Comparison of ENCODE assay signal across 8 cellular contexts in the genomic region with DNA sequence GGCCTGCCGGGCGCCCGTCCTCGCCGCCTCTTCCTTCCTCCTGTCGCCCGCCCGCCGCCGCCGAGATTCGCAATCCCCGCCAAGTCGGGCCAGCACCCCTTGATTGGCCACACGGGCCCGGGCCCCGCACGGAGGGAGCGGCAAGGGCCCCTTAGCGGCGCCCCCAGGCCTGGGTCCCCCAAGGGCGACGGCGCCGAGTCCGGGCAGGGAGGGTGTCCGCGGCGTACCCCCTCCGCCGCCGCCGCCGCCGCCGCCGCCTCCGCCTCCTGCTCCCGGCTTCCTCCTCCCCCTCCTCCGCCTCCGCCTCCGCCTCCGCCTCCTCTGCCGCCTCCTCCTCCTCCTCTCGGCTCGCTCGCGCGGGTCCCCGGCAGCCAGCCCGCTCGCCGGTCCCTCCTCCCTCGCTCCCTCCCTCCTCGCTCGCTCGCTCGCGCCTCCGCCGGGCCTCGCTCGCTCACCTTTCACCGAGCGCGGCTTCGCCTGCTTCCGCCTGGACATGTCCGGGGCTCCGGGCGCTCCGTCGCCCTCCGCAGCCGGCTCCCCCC. TPM values are rescaled to one million over a fixed set of nuclear protein-coding genes. Genes with fewer than 3 reads are reported as not detected.
DNase-seq lines count a peak whose midpoint lies in the region; ATAC-seq and TF ChIP-seq lines count a peak whose summit lies in the region.

No MANE protein-coding gene starts in this region.

- CTCF ChIA-PET in activated CD4-positive, alpha-beta T cell treated with anti-CD3 and anti-CD28 coated beads for 36 hours (lab: Charles Lee): no interaction called here

- H3K9ac ChIP-seq in colonic mucosa (ENCODE audit: low read depth in 2 of 2, low read length in 2 of 2): peak overlapping the region in 1 of 2 donors; percentile 91

- H3K4me3 ChIP-seq in GM12875 (ENCODE audit: low read depth, low read length) (peak overlapping the region; percentile 44), colonic mucosa (peak overlapping the region; percentile 59)

- peak overlapping the region; percentile 87 for H3K27ac ChIP-seq in colonic mucosa
- peak overlapping the region; percentile 80 for H3K27ac ChIP-seq in layer of hippocampus (ENCODE audit: low read depth, low read length)

- DNase-seq in NCI-H2171 (lab: John Stamatoyannopoulos, UW): peak; percentile 82
- peak; percentile 65 for DNase-seq in activated CD4-positive, alpha-beta T cell treated with anti-CD3 and anti-CD28 coated beads for 36 hours
- peak; percentile 88 for DNase-seq in colonic mucosa
- DNase-seq in stimulated activated CD4-positive, alpha-beta T cell treated with anti-CD3 and anti-CD28 coated beads, Interleukin-2, amount 100 ng/mL, for 24 hours: peak; percentile 34 to 54

- peaks cover 40% of the 10 kb centered on the region for H3K27me3 Mint-ChIP-seq in activated CD4-positive, alpha-beta T cell treated with anti-CD3 and anti-CD28 coated beads for 36 hours

- no peaks in the 10 kb centered on the region for H3K36me3 ChIP-seq in colonic mucosa

- TF ChIP-seq CTCF in GM12875 (IDR thresholded peaks at IDR 0.05; ENCODE audit: borderline replicate concordance, insufficient read depth, low read depth, low read length) (no peak), colonic mucosa (IDR thresholded peaks at IDR 0.05) (no peak)

- H3K27ac Mint-ChIP-seq in activated CD4-positive, alpha-beta T cell treated with anti-CD3 and anti-CD28 coated beads for 36 hours: no peak overlapping the region

- H3K27me3 ChIP-seq in colonic mucosa (no peaks in the 10 kb centered on the region), layer of hippocampus (ENCODE audit: control insufficient read depth, insufficient read depth, low read length) (no peaks in the 10 kb centered on the region)

- peak overlapping the region; percentile 32 for H3K4me3 Mint-ChIP-seq in activated CD4-positive, alpha-beta T cell treated with anti-CD3 and anti-CD28 coated beads for 36 hours

- no peaks in the 10 kb centered on the region for H3K9me3 ChIP-seq in colonic mucosa

- POLR2A ChIA-PET in activated CD4-positive, alpha-beta T cell treated with anti-CD3 and anti-CD28 coated beads for 36 hours (lab: Charles Lee): no interaction called here

- intact Hi-C loops in activated CD4-positive, alpha-beta T cell treated with anti-CD3 and anti-CD28 coated beads for 36 hours (cut with DNase I, micrococcal nuclease): loop anchor here (5.0 kb wide), 4 partner anchors 67 to 573 kb away; partner anchors contain the start of gene CBLN1 (in 1 of the 2)
- intact Hi-C loops in colonic mucosa (cut with DNase I): no loop called here

- H3K9me3 Mint-ChIP-seq in activated CD4-positive, alpha-beta T cell treated with anti-CD3 and anti-CD28 coated beads for 36 hours (ENCODE audit: low read depth): no peaks in the 10 kb centered on the region

- no peaks in the 10 kb centered on the region for H3K36me3 Mint-ChIP-seq in activated CD4-positive, alpha-beta T cell treated with anti-CD3 and anti-CD28 coated beads for 36 hours (ENCODE audit: low read depth)

- H3K4me1 ChIP-seq in colonic mucosa: no peaks in the 10 kb centered on the region

- peaks cover 5% of the 10 kb centered on the region for H3K4me1 Mint-ChIP-seq in activated CD4-positive, alpha-beta T cell treated with anti-CD3 and anti-CD28 coated beads for 36 hours

- ATAC-seq in HG02763 (IDR thresholded peaks at IDR 0.05; ENCODE audit: unreplicated experiment) (peak; percentile 40), HG02840 (IDR thresholded peaks at IDR 0.05; ENCODE audit: low FRiP score, unreplicated experiment) (no peak)
- ATAC-seq in activated CD4-positive, alpha-beta T cell treated with anti-CD3 and anti-CD28 coated beads for 36 hours: peak; percentile 43

RNA-seq across cellular contexts. Expression of gene ZNF423, which starts 0.6 kb away (rescaled TPM):
- not detected for total RNA-seq in activated CD4-positive, alpha-beta T cell treated with anti-CD3 and anti-CD28 coated beads for 36 hours
- total RNA-seq in colonic mucosa: 1 to 10 TPM; 4.7 to 7.3 TPM

Comparison
In these comparisons a context has a peak if more than half of its experiments do, and no peak if none do; other contexts are left out.
1. RNA of gene ZNF423, which starts 0.6 kb away (total RNA-seq): 4.7 to 7.3 TPM in colonic mucosa; not detected in activated CD4-positive, alpha-beta T cell treated with anti-CD3 and anti-CD28 coated beads for 36 hours; every median in the first group is over 4 times any median in the second.
2. Peak in every context shown above with its lines, with median percentiles within 50 percentile points of each other: DNase-seq.